In genomic region chr5:78318337-78318736, GRCh38 we compare ENCODE assay signal across 27 cellular contexts.
"Had no signal": no experiment of that assay in that cellular context is flagged by ENCODE, and none has a peak within 500 bp of the region (broad histone marks: within the 10 kb centered on the region; RNA-seq: fewer than 3 reads in every experiment).

No MANE protein-coding gene starts in this region.

- H3K27ac ChIP-seq: colonic mucosa, coronary artery, dorsolateral prefrontal cortex, epithelial cell of prostate, esophagus muscularis mucosa, esophagus squamous epithelium, foreskin keratinocyte, gastrocnemius medialis, gastroesophageal sphincter, heart left ventricle, heart right ventricle had no signal

- H3K27me3 ChIP-seq: colonic mucosa, esophagus muscularis mucosa, esophagus squamous epithelium, gastrocnemius medialis, gastroesophageal sphincter, heart left ventricle, heart right ventricle had no signal

- ATAC-seq: effector memory CD8-positive, alpha-beta T cell; esophagus mucosa; foreskin keratinocyte; gastrocnemius medialis; gastroesophageal sphincter; heart left ventricle; heart right ventricle had no signal

- H3K36me3 ChIP-seq: colonic mucosa, esophagus muscularis mucosa, esophagus squamous epithelium, gastrocnemius medialis, gastroesophageal sphincter, heart left ventricle, heart right ventricle had no signal

- H3K9me3 ChIP-seq: colonic mucosa, esophagus muscularis mucosa, esophagus squamous epithelium, gastrocnemius medialis, gastroesophageal sphincter had no signal

- H3K4me3 ChIP-seq: colonic mucosa, coronary artery, dorsolateral prefrontal cortex, esophagus muscularis mucosa, esophagus squamous epithelium, gastrocnemius medialis, gastroesophageal sphincter, heart left ventricle, heart right ventricle had no signal

- DNase-seq: colonic mucosa; cortex of kidney; dermis blood vessel endothelial cell; dorsolateral prefrontal cortex; effector CD4-positive, alpha-beta T cell; effector CD8-positive, alpha-beta T cell; effector memory CD4-positive, alpha-beta T cell; effector memory CD8-positive, alpha-beta T cell; endodermal cell; erythroblast; esophagus squamous epithelium; foreskin fibroblast; foreskin keratinocyte; foreskin melanocyte; gastrocnemius medialis; glutamatergic neuron; head of caudate nucleus; heart left ventricle; heart right ventricle had no signal

- FAIRE-seq: colon, endothelial cell of umbilical vein, frontal cortex had no signal

- H3K4me1 ChIP-seq: colonic mucosa, esophagus muscularis mucosa, esophagus squamous epithelium, foreskin keratinocyte, gastrocnemius medialis, gastroesophageal sphincter, heart left ventricle, heart right ventricle had no signal
